21 cellular contexts compared by ENCODE assay signal in the genomic region with DNA sequence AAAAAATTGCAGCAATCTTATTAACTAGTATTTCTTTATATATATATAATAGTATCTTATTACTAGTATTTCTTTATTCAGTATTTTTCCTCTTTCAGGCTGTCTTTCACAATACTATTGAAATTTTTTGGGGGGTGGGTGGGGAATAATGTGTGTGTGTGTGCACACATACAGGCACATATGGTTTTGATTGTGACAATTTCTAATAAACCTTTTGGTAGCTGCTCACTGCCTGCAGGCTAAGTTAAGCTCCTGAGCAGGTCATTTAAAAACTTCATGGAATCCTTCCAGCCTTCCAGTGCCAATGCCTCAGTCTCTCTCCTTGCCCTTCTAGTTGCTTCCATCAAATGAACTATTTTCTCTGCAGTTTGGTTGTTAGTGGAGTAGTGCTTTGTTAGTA.
A peak's percentile ranks its signal among the peaks of the same experiment; 100 is the strongest.
DNase-seq lines count a peak whose midpoint lies in the region; ATAC-seq and TF ChIP-seq lines count a peak whose summit lies in the region.
"Had no signal": no experiment of that assay in that cellular context is flagged by ENCODE, and none has a peak within 500 bp of the region (broad histone marks: within the 10 kb centered on the region; RNA-seq: fewer than 3 reads in every experiment).

No MANE protein-coding gene starts in this region.

- TF ChIP-seq CTCF in CD14-positive monocyte (IDR thresholded peaks at IDR 0.05) (no peak), spleen (IDR thresholded peaks at IDR 0.05 in 8 of 11, conservative IDR thresholded peaks at IDR 0.05 in 3 of 11) (no peak)
- no peak for TF ChIP-seq CTCF in activated CD8-positive, alpha-beta T cell treated with anti-CD3 and anti-CD28 coated beads for 36 hours (IDR thresholded peaks at IDR 0.05)

- POLR2A ChIA-PET in activated CD8-positive, alpha-beta T cell treated with anti-CD3 and anti-CD28 coated beads for 36 hours (lab: Charles Lee): interaction anchor here (0.6 kb wide), 1 partner anchor 68 kb away, joined by 3 read pairs; no protein-coding TSS in a partner anchor

- H3K4me1 Mint-ChIP-seq in CD14-positive monocyte: peaks cover 40% of the 10 kb centered on the region
- H3K4me1 Mint-ChIP-seq in activated CD8-positive, alpha-beta T cell treated with anti-CD3 and anti-CD28 coated beads for 36 hours (ENCODE audit: low read depth): peaks cover 48% of the 10 kb centered on the region
- H3K4me1 Mint-ChIP-seq in memory B cell: peaks cover 30% of the 10 kb centered on the region

- TF ChIP-seq POLR2A in spleen (IDR thresholded peaks at IDR 0.05): no peak

- no peak for DNase-seq in CD14-positive monocyte (ENCODE audit: low spot score)
- peak; percentile 61 for DNase-seq in EH (ENCODE audit: low read depth)
- DNase-seq in activated CD8-positive, alpha-beta T cell treated with anti-CD3 and anti-CD28 coated beads for 36 hours: no peak
- DNase-seq in memory B cell (ENCODE audit: low spot score in 2 of 2): no peak
- DNase-seq in NOMO-1 treated with dmso at 0.1 percent for 144 hours (lab: John Stamatoyannopoulos, UW; ENCODE audit: unreplicated experiment): no peak
- DNase-seq in Ammon's horn (ENCODE audit: low spot score): no peak
- no peak for DNase-seq in spleen
- DNase-seq: aorta; H9; head of caudate nucleus; left colon; MG63; natural killer cell; NCI-H1436 treated with DMSO at 0.1 percent for 48 hours; NCI-H510A treated with DMSO at 0.1 percent for 48 hours; ovary; stimulated activated CD4-positive, alpha-beta T cell treated with anti-CD3 and anti-CD28 coated beads, Interleukin-4, amount 100 ng/mL, for 4 hours; stomach had no signal

- H3K27ac ChIP-seq in spleen: peak overlapping the region in 4 of 8 donors; percentile 89 to 95 (median 92)
- H3K27ac ChIP-seq: BLaER1, ovary, SJSA1, tibial nerve had no signal

- no peaks in the 10 kb centered on the region for H3K9me3 ChIP-seq in spleen
- H3K9me3 ChIP-seq: BLaER1, MG63, ovary, SJSA1, stomach, tibial nerve had no signal

- H3K27me3 Mint-ChIP-seq in CD14-positive monocyte (ENCODE audit: low read depth in 3 of 3) (no peaks in the 10 kb centered on the region), memory B cell (no peaks in the 10 kb centered on the region)
- H3K27me3 Mint-ChIP-seq in activated CD8-positive, alpha-beta T cell treated with anti-CD3 and anti-CD28 coated beads for 36 hours: no peaks in the 10 kb centered on the region

- CTCF ChIA-PET in activated CD8-positive, alpha-beta T cell treated with anti-CD3 and anti-CD28 coated beads for 36 hours (lab: Charles Lee): no interaction called here

- no peak for ATAC-seq in activated CD8-positive, alpha-beta T cell treated with anti-CD3 and anti-CD28 coated beads for 36 hours
- ATAC-seq in memory B cell (ENCODE audit: low read depth): no peak
- ATAC-seq: left colon, natural killer cell had no signal

- intact Hi-C loops in CD14-positive monocyte (cut with micrococcal nuclease) (loop anchor here in 1 of 2 donors (5.0 kb wide), 1 partner anchor 35 kb away; no protein-coding TSS in a partner anchor), spleen (cut with DNase I; ENCODE audit: low total_unique reads) (no loop called here)
- intact Hi-C loops in activated CD8-positive, alpha-beta T cell treated with anti-CD3 and anti-CD28 coated beads for 36 hours (cut with micrococcal nuclease): no loop called here

- H3K27ac Mint-ChIP-seq in CD14-positive monocyte (peak overlapping the region in 6 of 7 donors; percentile 49 to 98 (median 84)), memory B cell (peak overlapping the region; percentile 98)
- H3K27ac Mint-ChIP-seq in activated CD8-positive, alpha-beta T cell treated with anti-CD3 and anti-CD28 coated beads for 36 hours: peak overlapping the region; percentile 76
- H3K27ac Mint-ChIP-seq: H9, natural killer cell had no signal

- H3K4me3 Mint-ChIP-seq in CD14-positive monocyte (no peak overlapping the region), memory B cell (no peak overlapping the region)
- no peak overlapping the region for H3K4me3 Mint-ChIP-seq in activated CD8-positive, alpha-beta T cell treated with anti-CD3 and anti-CD28 coated beads for 36 hours
- H3K4me3 Mint-ChIP-seq: H9, natural killer cell had no signal

- no peak overlapping the region for H3K4me3 ChIP-seq in spleen
- H3K4me3 ChIP-seq: BLaER1, MG63, ovary, SJSA1, stomach, tibial nerve had no signal

- no peaks in the 10 kb centered on the region for H3K36me3 ChIP-seq in spleen
- H3K36me3 ChIP-seq: BLaER1, MG63, ovary, SJSA1, stomach, tibial nerve had no signal

- H3K4me1 ChIP-seq in spleen: peaks cover 20 to 88% (median 35%) of the 10 kb centered on the region in 6 donors

- H3K27me3 ChIP-seq in spleen (replicated peaks in 1 of 7): no peaks in the 10 kb centered on the region
- H3K27me3 ChIP-seq: BLaER1, MG63, SJSA1, stomach, tibial nerve had no signal

- H3K36me3 Mint-ChIP-seq in CD14-positive monocyte: peaks cover 11 to 21% of the 10 kb centered on the region in 2 donors
- peaks cover under 1% of the 10 kb centered on the region for H3K36me3 Mint-ChIP-seq in activated CD8-positive, alpha-beta T cell treated with anti-CD3 and anti-CD28 coated beads for 36 hours (ENCODE audit: low read depth)
- H3K36me3 Mint-ChIP-seq in memory B cell: peaks cover 2% of the 10 kb centered on the region
- H3K36me3 Mint-ChIP-seq: natural killer cell had no signal

- H3K9me3 Mint-ChIP-seq in CD14-positive monocyte (peaks cover 0 to 3% (median 0%) of the 10 kb centered on the region in 7 donors), memory B cell (no peaks in the 10 kb centered on the region)
- H3K9me3 Mint-ChIP-seq in activated CD8-positive, alpha-beta T cell treated with anti-CD3 and anti-CD28 coated beads for 36 hours: no peaks in the 10 kb centered on the region
- H3K9me3 Mint-ChIP-seq: H9, natural killer cell had no signal
